Comparison of ENCODE assay signal across 1 cellular context in genomic region chr14:21437063-21437901, GRCh38.
A peak's percentile ranks its signal among the peaks of the same experiment; 100 is the strongest.
TF ChIP-seq lines count a peak whose summit lies in the region.

No MANE protein-coding gene starts in this region.

TF ChIP-seq in SK-N-SH, 30 proteins besides CTCF, POLR2A, EP300 and RAD21 (continued from another document):
- peak; percentile 67; the same call in 1 of the 2 replicates for TF ChIP-seq ZBTB33 (IDR thresholded peaks at IDR 0.05; ENCODE audit: borderline replicate concordance, low read depth)
- TF ChIP-seq NRF1 (IDR thresholded peaks at IDR 0.05; ENCODE audit: low read depth, low read length): peak; percentile 42
- no peak for TF ChIP-seq TEAD4 (IDR thresholded peaks at IDR 0.05; ENCODE audit: borderline replicate concordance, insufficient read depth)
- TF ChIP-seq GATA2 (CRISPR knock-in tag; IDR thresholded peaks at IDR 0.05): no peak
- TF ChIP-seq FOXJ3 (CRISPR knock-in tag; IDR thresholded peaks at IDR 0.05): no peak
- TF ChIP-seq REST (IDR thresholded peaks at IDR 0.05; ENCODE audit: low read depth, low read length): peak; percentile 30; the same call in 1 of the 2 replicates
- peak; percentile 65; the same call in 1 of the 2 replicates for TF ChIP-seq YY1 (IDR thresholded peaks at IDR 0.05; ENCODE audit: low read depth)
- TF ChIP-seq CHD2 (IDR thresholded peaks at IDR 0.05; ENCODE audit: low read length, partially characterized antibody): peak; percentile 98
- no peak for TF ChIP-seq MEF2A (IDR thresholded peaks at IDR 0.05; ENCODE audit: borderline replicate concordance, low read depth)
- TF ChIP-seq ELF1 (IDR thresholded peaks at IDR 0.05): peak; percentile 80
- no peak for TF ChIP-seq NFIC (IDR thresholded peaks at IDR 0.05; ENCODE audit: borderline replicate concordance)
- TF ChIP-seq FOSL2 (IDR thresholded peaks at IDR 0.05; ENCODE audit: borderline replicate concordance, low read depth): no peak
- TF ChIP-seq FOXM1 (IDR thresholded peaks at IDR 0.05; ENCODE audit: low read depth): no peak
- TF ChIP-seq USF1 (IDR thresholded peaks at IDR 0.05; ENCODE audit: borderline replicate concordance, low read depth): no peak
